18 cellular contexts compared by ENCODE assay signal in the genomic region with DNA sequence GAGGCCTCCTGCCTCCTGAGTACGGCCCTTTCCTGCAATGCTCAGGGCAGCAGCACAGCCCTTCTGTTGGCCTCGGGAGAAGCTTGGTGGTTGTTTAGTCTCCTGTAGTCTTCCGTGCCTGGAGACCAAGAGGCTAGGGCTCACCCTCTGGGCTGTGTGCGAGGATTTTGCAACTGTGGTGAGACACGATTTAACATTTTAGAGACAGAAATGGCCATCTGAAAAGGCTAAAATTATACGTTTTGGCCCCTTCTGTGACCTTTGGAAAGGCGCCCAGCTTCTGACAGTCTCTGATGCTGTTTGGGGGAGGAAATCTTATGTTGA. TPM values are rescaled to one million over a fixed set of nuclear protein-coding genes. Genes with fewer than 3 reads are reported as not detected.
A peak's percentile ranks its signal among the peaks of the same experiment; 100 is the strongest.
DNase-seq lines count a peak whose midpoint lies in the region; ATAC-seq and TF ChIP-seq lines count a peak whose summit lies in the region.
"Had no signal": no experiment of that assay in that cellular context is flagged by ENCODE, and none has a peak within 500 bp of the region (broad histone marks: within the 10 kb centered on the region; RNA-seq: fewer than 3 reads in every experiment).

No MANE protein-coding gene starts in this region.

- TF ChIP-seq CTCF in right atrium auricular region (IDR thresholded peaks at IDR 0.05) (no peak), foreskin keratinocyte (conservative IDR thresholded peaks at IDR 0.05) (no peak)

- H3K9me3 ChIP-seq in right atrium auricular region (no peaks in the 10 kb centered on the region), skeletal muscle tissue (ENCODE audit: control insufficient read depth in 3 of 3, low read length in 3 of 3) (no peaks in the 10 kb centered on the region)
- H3K9me3 ChIP-seq: BE2C, SJSA1, stomach had no signal

- ATAC-seq in GM21576 (IDR thresholded peaks at IDR 0.05; ENCODE audit: unreplicated experiment), result no peak
- no peak for ATAC-seq in foreskin keratinocyte
- ATAC-seq: activated naive CD4-positive, alpha-beta T cell treated with anti-CD3 and anti-CD28 coated beads, Interleukin-2, amount 50 U/mL, for 72 hours; left lobe of liver had no signal

- peak overlapping the region; percentile 10 for H3K27ac ChIP-seq in cingulate gyrus (ENCODE audit: low read depth, low read length)
- peak overlapping the region; percentile 54 to 55 for H3K27ac ChIP-seq in right atrium auricular region
- H3K27ac ChIP-seq in skeletal muscle tissue (ENCODE audit: low read depth, low read length), result peak overlapping the region; percentile 18
- no peak overlapping the region for H3K27ac ChIP-seq in foreskin keratinocyte
- H3K27ac ChIP-seq: SJSA1 had no signal

- no peaks in the 10 kb centered on the region for H3K36me3 ChIP-seq in right atrium auricular region
- no peaks in the 10 kb centered on the region for H3K36me3 ChIP-seq in skeletal muscle tissue (ENCODE audit: control insufficient read depth in 3 of 3, insufficient read depth in 3 of 3, low read length in 3 of 3)
- H3K36me3 ChIP-seq: BE2C, SJSA1, stomach had no signal

- no peaks in the 10 kb centered on the region for H3K27me3 ChIP-seq in right atrium auricular region
- H3K27me3 ChIP-seq in skeletal muscle tissue (ENCODE audit: control insufficient read depth in 3 of 3, insufficient read depth in 3 of 3, low read length in 3 of 3), result peaks cover 0 to 10% (median 4%) of the 10 kb centered on the region in 3 donors
- H3K27me3 ChIP-seq in foreskin keratinocyte, result no peaks in the 10 kb centered on the region
- H3K27me3 ChIP-seq: BE2C, SJSA1 had no signal

- peak; percentile 90 for DNase-seq in HCEC 1CT
- DNase-seq in right atrium auricular region (ENCODE audit: low spot score), result no peak
- DNase-seq in NCI-H1436 treated with DMSO at 0.1 percent for 48 hours (lab: John Stamatoyannopoulos, UW), result no peak
- DNase-seq in foreskin keratinocyte, result no peak
- no peak for DNase-seq in SK-N-DZ (ENCODE audit: low spot score)
- DNase-seq: activated CD4-positive, alpha-beta T cell treated with anti-CD3 and anti-CD28 coated beads, Interleukin-2, amount 50 U/mL, for 1 hour; BE2C; hypothalamus; Kasumi-1; NCI-H1417 treated with DMSO at 0.1 percent for 48 hours; NCI-H446; stomach had no signal

- H3K4me1 ChIP-seq in right atrium auricular region (peaks cover 0 to 9% of the 10 kb centered on the region in 2 donors), skeletal muscle tissue (ENCODE audit: control insufficient read depth in 3 of 3, insufficient read depth in 3 of 3, low read length in 3 of 3) (peaks cover 21 to 43% (median 33%) of the 10 kb centered on the region in 3 donors), foreskin keratinocyte (no peaks in the 10 kb centered on the region)
- H3K4me1 ChIP-seq: BE2C had no signal

- H3K4me3 ChIP-seq in right atrium auricular region (no peak overlapping the region), skeletal muscle tissue (ENCODE audit: low read length in 3 of 3) (no peak overlapping the region)
- H3K4me3 ChIP-seq: SJSA1, stomach had no signal

- H3K9ac ChIP-seq in skeletal muscle tissue (ENCODE audit: low read depth in 1 of 3, low read length in 3 of 3), result no peak overlapping the region

RNA-seq across cellular contexts. Expression of a gene that starts 33.1 kb away (rescaled TPM):
- total RNA-seq in right atrium auricular region (1 to 10 TPM in 1 of 2 donors, under 1 TPM in 1; 0.85 to 1.3 TPM), skeletal muscle tissue (under 0.01 TPM), foreskin keratinocyte (0.46 and 0.51 TPM in 2 replicates)
- polyA plus RNA-seq in foreskin keratinocyte, result 0.31 and 0.32 TPM in 2 replicates
- polyA plus RNA-seq in SK-N-DZ (2014; cell fraction: cytosol; rRNA removed), result not detected in 2 replicates
- not detected in 2 replicates for polyA plus RNA-seq in SK-N-DZ (2014; cell fraction: nucleus; rRNA removed)
- total RNA-seq: activated naive CD4-positive, alpha-beta T cell treated with anti-CD3 and anti-CD28 coated beads, Interleukin-2, amount 50 U/mL, for 72 hours had no signal

RNA-seq across cellular contexts. Expression of a gene that starts 44.9 kb away (rescaled TPM):
- total RNA-seq in right atrium auricular region (1 to 10 TPM; 2.6 to 2.9 TPM), skeletal muscle tissue (under 0.01 TPM), foreskin keratinocyte (not detected in 2 replicates)
- not detected in 2 replicates for polyA plus RNA-seq in foreskin keratinocyte
- not detected in 2 replicates for polyA plus RNA-seq in SK-N-DZ (2014; cell fraction: cytosol; rRNA removed)
- not detected in 2 replicates for polyA plus RNA-seq in SK-N-DZ (2014; cell fraction: nucleus; rRNA removed)
- total RNA-seq: activated naive CD4-positive, alpha-beta T cell treated with anti-CD3 and anti-CD28 coated beads, Interleukin-2, amount 50 U/mL, for 72 hours had no signal

RNA-seq across cellular contexts. Expression of a gene that starts 56.4 kb away (rescaled TPM):
- total RNA-seq in right atrium auricular region (1 to 10 TPM; 7.8 to 8.3 TPM), skeletal muscle tissue (12.5 TPM), foreskin keratinocyte (12.7 and 13.1 TPM in 2 replicates)
- polyA plus RNA-seq in foreskin keratinocyte, result 6.9 and 7.3 TPM in 2 replicates
- polyA plus RNA-seq in SK-N-DZ (2014; cell fraction: cytosol; rRNA removed), result 14.9 and 18.5 TPM in 2 replicates
- 15.2 and 28.4 TPM in 2 replicates for polyA plus RNA-seq in SK-N-DZ (2014; cell fraction: nucleus; rRNA removed)
